ENCODE assay signal across 8 cellular contexts in the genomic region with DNA sequence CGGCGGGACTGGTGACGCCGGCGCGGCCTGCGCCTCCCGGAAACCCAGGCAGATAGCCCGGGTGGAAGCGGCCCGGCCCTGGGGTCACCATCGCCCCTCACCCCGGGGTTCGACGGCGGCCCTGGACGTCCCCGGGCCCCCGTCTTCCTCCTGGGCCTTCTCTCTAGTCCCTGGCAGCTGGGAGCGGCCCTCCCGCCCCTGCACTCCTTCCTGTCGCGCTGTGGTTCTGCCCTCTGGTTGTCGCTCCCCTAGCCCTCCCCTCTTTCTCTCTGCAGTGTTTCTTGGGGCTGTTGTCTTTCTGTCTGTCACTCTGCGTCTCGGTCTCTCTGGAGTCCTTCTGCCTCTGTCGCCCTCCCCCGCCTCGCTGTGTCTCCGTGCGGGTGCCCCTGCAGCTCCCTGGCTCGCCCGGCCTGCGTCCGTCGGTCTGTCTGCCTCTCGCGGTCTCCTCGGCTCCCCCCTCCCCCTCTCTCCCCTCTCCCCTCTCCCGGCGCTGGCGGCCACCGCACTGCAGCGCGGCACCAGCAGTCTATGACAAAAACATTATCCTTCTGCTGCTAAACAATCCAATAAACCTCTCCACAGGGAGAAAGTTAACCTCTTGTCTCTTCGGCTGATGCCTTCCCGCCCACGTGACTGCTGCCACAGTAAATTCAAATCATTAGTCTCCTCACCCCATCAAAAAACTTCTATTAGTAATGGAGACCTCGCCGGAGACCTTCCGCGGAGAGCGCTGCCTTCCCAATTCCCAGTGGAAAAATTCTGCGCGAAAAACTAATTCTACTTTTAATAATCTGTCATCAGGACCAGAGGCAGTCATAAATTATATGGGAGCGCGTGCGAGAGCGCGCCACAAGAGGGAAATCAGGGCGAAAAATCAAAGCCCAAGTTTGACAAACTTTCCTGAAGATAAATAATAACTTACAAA.
DNase-seq lines count a peak whose midpoint lies in the region; ATAC-seq and TF ChIP-seq lines count a peak whose summit lies in the region.

No MANE protein-coding gene starts in this region.

- no peak for TF ChIP-seq POLR2A in breast epithelium (IDR thresholded peaks at IDR 0.05)

- TF ChIP-seq RAD21 in neural cell (conservative IDR thresholded peaks at IDR 0.05), result no peak

- TF ChIP-seq EP300 in neural cell (conservative IDR thresholded peaks at IDR 0.05; ENCODE audit: poor library complexity, severe bottlenecking), result no peak

- intact Hi-C loops in breast epithelium (cut with DNase I; ENCODE audit: low total_unique reads) (no loop called here), colonic mucosa (cut with DNase I) (no loop called here)

- DNase-seq in NCI-H748 treated with DMSO at 0.1 percent for 48 hours (lab: John Stamatoyannopoulos, UW), result peak; percentile 29
- no peak for DNase-seq in breast epithelium (ENCODE audit: low spot score in 2 of 2)
- no peak for DNase-seq in glomerular visceral epithelial cell (ENCODE audit: extremely low spot score)
- no peak for DNase-seq in DMS153 treated with DMSO at 0.1 percent for 48 hours (lab: John Stamatoyannopoulos, UW; ENCODE audit: unreplicated experiment)
- DNase-seq in colonic mucosa, result no peak

- no peaks in the 10 kb centered on the region for H3K36me3 ChIP-seq in DOHH2 (ENCODE audit: control insufficient read depth, low read length)
- H3K36me3 ChIP-seq in breast epithelium, result no peaks in the 10 kb centered on the region
- H3K36me3 ChIP-seq in neural cell (ENCODE audit: insufficient read depth, low read length), result no peaks in the 10 kb centered on the region
- H3K36me3 ChIP-seq in colonic mucosa, result no peaks in the 10 kb centered on the region

- no peak overlapping the region for H2AFZ ChIP-seq in neural cell (ENCODE audit: low read depth, low read length)

- H3K4me2 ChIP-seq in DOHH2 (ENCODE audit: low read length) (peak overlapping the region; percentile 59), neural cell (ENCODE audit: low read length) (no peak overlapping the region)

- peaks cover 41% of the 10 kb centered on the region for H3K27me3 ChIP-seq in DOHH2 (ENCODE audit: control insufficient read depth, low read length)
- H3K27me3 ChIP-seq in breast epithelium, result peaks cover 13 to 88% of the 10 kb centered on the region in 2 donors
- peaks cover 86% of the 10 kb centered on the region for H3K27me3 ChIP-seq in neural cell (ENCODE audit: insufficient read depth, low read depth, low read length)
- H3K27me3 ChIP-seq in colonic mucosa, result peaks cover 74% of the 10 kb centered on the region

- H3K79me2 ChIP-seq in DOHH2 (ENCODE audit: control insufficient read depth, low read length) (no peaks in the 10 kb centered on the region), neural cell (replicated peaks; ENCODE audit: insufficient read depth, low read length) (no peaks in the 10 kb centered on the region)

- H3K4me1 ChIP-seq in DOHH2 (ENCODE audit: control insufficient read depth, low read length) (peaks cover 14% of the 10 kb centered on the region), breast epithelium (peaks cover 0 to 5% of the 10 kb centered on the region in 2 donors), colonic mucosa (no peaks in the 10 kb centered on the region)

- H3K27ac ChIP-seq in DOHH2 (ENCODE audit: low read depth, low read length) (no peak overlapping the region), breast epithelium (no peak overlapping the region), neural cell (ENCODE audit: low read length) (no peak overlapping the region), colonic mucosa (no peak overlapping the region)

- H3K9me3 ChIP-seq in DOHH2 (ENCODE audit: control insufficient read depth, insufficient read depth, low read length) (no peaks in the 10 kb centered on the region), breast epithelium (no peaks in the 10 kb centered on the region), neural cell (ENCODE audit: low read length) (no peaks in the 10 kb centered on the region), colonic mucosa (no peaks in the 10 kb centered on the region)

- no peak for ATAC-seq in HG03565 (IDR thresholded peaks at IDR 0.05; ENCODE audit: unreplicated experiment)

- no peaks in the 10 kb centered on the region for H3K9me2 ChIP-seq in DOHH2 (replicated peaks; ENCODE audit: control insufficient read depth, low read length)
- no peaks in the 10 kb centered on the region for H3K9me2 ChIP-seq in neural cell (ENCODE audit: insufficient read depth, low read length)

- H3K4me3 ChIP-seq in DOHH2 (ENCODE audit: low read length) (peak overlapping the region; percentile 54), breast epithelium (peak overlapping the region in 2 of 3 donors; percentile 30 to 62), neural cell (ENCODE audit: low read length) (peak overlapping the region; percentile 57), colonic mucosa (no peak overlapping the region)

- H3K9ac ChIP-seq in neural cell (ENCODE audit: low read length) (peak overlapping the region; percentile 3), colonic mucosa (ENCODE audit: low read depth in 2 of 2, low read length in 2 of 2) (no peak overlapping the region)

- no peaks in the 10 kb centered on the region for H4K20me1 ChIP-seq in DOHH2 (ENCODE audit: control insufficient read depth, insufficient read depth, low read depth, low read length)
- H4K20me1 ChIP-seq in neural cell (ENCODE audit: insufficient read depth), result no peaks in the 10 kb centered on the region

- no peaks in the 10 kb centered on the region for H3F3A ChIP-seq in DOHH2 (ENCODE audit: control insufficient read depth, insufficient read depth)
- no peaks in the 10 kb centered on the region for H3F3A ChIP-seq in neural cell (ENCODE audit: insufficient read depth, low read length, poor library complexity, severe bottlenecking)

- TF ChIP-seq CTCF in DOHH2 (IDR thresholded peaks at IDR 0.05; ENCODE audit: low read depth, low read length, poor library complexity, severe bottlenecking) (no peak), breast epithelium (IDR thresholded peaks at IDR 0.05) (no peak), neural cell (IDR thresholded peaks at IDR 0.05; ENCODE audit: poor library complexity, severe bottlenecking) (no peak), colonic mucosa (IDR thresholded peaks at IDR 0.05) (no peak)

TF ChIP-seq in neural cell, 6 proteins besides CTCF, POLR2A, EP300 and RAD21:
- no peak for TF ChIP-seq POLR2AphosphoS5 (IDR thresholded peaks at IDR 0.05)
- no peak for TF ChIP-seq EZH2 (IDR thresholded peaks at IDR 0.05; ENCODE audit: borderline replicate concordance, insufficient read depth, low read length, poor library complexity, severe bottlenecking)
- TF ChIP-seq MXI1 (conservative IDR thresholded peaks at IDR 0.05; ENCODE audit: poor library complexity, severe bottlenecking), result no peak
- TF ChIP-seq, protein P1, sequence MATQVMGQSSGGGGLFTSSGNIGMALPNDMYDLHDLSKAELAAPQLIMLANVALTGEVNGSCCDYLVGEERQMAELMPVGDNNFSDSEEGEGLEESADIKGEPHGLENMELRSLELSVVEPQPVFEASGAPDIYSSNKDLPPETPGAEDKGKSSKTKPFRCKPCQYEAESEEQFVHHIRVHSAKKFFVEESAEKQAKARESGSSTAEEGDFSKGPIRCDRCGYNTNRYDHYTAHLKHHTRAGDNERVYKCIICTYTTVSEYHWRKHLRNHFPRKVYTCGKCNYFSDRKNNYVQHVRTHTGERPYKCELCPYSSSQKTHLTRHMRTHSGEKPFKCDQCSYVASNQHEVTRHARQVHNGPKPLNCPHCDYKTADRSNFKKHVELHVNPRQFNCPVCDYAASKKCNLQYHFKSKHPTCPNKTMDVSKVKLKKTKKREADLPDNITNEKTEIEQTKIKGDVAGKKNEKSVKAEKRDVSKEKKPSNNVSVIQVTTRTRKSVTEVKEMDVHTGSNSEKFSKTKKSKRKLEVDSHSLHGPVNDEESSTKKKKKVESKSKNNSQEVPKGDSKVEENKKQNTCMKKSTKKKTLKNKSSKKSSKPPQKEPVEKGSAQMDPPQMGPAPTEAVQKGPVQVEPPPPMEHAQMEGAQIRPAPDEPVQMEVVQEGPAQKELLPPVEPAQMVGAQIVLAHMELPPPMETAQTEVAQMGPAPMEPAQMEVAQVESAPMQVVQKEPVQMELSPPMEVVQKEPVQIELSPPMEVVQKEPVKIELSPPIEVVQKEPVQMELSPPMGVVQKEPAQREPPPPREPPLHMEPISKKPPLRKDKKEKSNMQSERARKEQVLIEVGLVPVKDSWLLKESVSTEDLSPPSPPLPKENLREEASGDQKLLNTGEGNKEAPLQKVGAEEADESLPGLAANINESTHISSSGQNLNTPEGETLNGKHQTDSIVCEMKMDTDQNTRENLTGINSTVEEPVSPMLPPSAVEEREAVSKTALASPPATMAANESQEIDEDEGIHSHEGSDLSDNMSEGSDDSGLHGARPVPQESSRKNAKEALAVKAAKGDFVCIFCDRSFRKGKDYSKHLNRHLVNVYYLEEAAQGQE (IDR thresholded peaks at IDR 0.05; ENCODE audit: borderline replicate concordance), result no peak
- TF ChIP-seq TAF1 (IDR thresholded peaks at IDR 0.05; ENCODE audit: low read depth), result no peak
- no peak for TF ChIP-seq SMC3 (conservative IDR thresholded peaks at IDR 0.05; ENCODE audit: poor library complexity)
